In genomic region chr4:155526452-155527169, GRCh38 we compare ENCODE assay signal across 17 cellular contexts.
DNase-seq lines count a peak whose midpoint lies in the region; ATAC-seq and TF ChIP-seq lines count a peak whose summit lies in the region.
"Had no signal": no experiment of that assay in that cellular context is flagged by ENCODE, and none has a peak within 500 bp of the region (broad histone marks: within the 10 kb centered on the region; RNA-seq: fewer than 3 reads in every experiment).

No MANE protein-coding gene starts in this region.

- H3K9ac ChIP-seq in IMR-90 (ENCODE audit: low read depth, low read length), result 0 out of 2 replicates have a peak overlapping the region, but pooled peaks have one; percentile 32
- H3K9ac ChIP-seq: neural progenitor cell had no signal

- no peak overlapping the region for H3K56ac ChIP-seq in IMR-90 (ENCODE audit: extremely low read depth, insufficient read depth, low read length)

- TF ChIP-seq RAD21 in IMR-90 (IDR thresholded peaks at IDR 0.05; ENCODE audit: low read length), result no peak

- BruUV-seq in IMR-90 (replicated peaks; lab: Mats Ljungman, UMichigan), result no TSS peak

- peak overlapping the region; percentile 54 for H2BK120ac ChIP-seq in IMR-90 (ENCODE audit: low read depth, low read length)

- H3K9me3 ChIP-seq in IMR-90 (ENCODE audit: control insufficient read depth, insufficient read depth, low read length) (no peaks in the 10 kb centered on the region), esophagus muscularis mucosa (no peaks in the 10 kb centered on the region), right lobe of liver (no peaks in the 10 kb centered on the region), stomach (peaks cover 0 to 2% (median under 1%) of the 10 kb centered on the region in 4 donors)

- dilution Hi-C loops in IMR-90 (cut with HindIII; ENCODE audit: low sequenced_read_pairs, unreplicated experiment), result no loop called here

- ATAC-seq in IMR-90 (ENCODE audit: low read depth) (peak; percentile 30; the same call in 1 of the 2 replicates), right lobe of liver (peak in 3 of 4 donors; percentile 18 to 44 (median 32)), GM19452 (IDR thresholded peaks at IDR 0.05; ENCODE audit: unreplicated experiment) (no peak), GM21360 (IDR thresholded peaks at IDR 0.05; ENCODE audit: unreplicated experiment) (no peak), GM18909 (IDR thresholded peaks at IDR 0.05; ENCODE audit: poor library complexity, unreplicated experiment) (no peak)
- ATAC-seq: activated T-cell treated with anti-CD3 and anti-CD28 coated beads, Interleukin-2, amount 50 U/mL, for 72 hours; stimulated activated effector memory CD8-positive, alpha-beta T cell treated with anti-CD3 and anti-CD28 coated beads, Interleukin-12 subunit alpha, Interleukin-12 subunit beta, amount 100 ng/mL, for 72 hours had no signal

- TF ChIP-seq EP300 in esophagus muscularis mucosa (IDR thresholded peaks at IDR 0.05) (no peak), stomach (IDR thresholded peaks at IDR 0.05) (no peak)

- H2BK15ac ChIP-seq in IMR-90 (ENCODE audit: low read depth, low read length), result no peak overlapping the region; the same call in 2 of the 3 replicates

- no peaks in the 10 kb centered on the region for H3K9me1 ChIP-seq in IMR-90 (ENCODE audit: insufficient read depth, low read length)

- TF ChIP-seq POLR2A in IMR-90 (IDR thresholded peaks at IDR 0.05; ENCODE audit: low read depth, low read length) (no peak), esophagus muscularis mucosa (IDR thresholded peaks at IDR 0.05; ENCODE audit: low read depth) (no peak), right lobe of liver (IDR thresholded peaks at IDR 0.05) (no peak), stomach (IDR thresholded peaks at IDR 0.05) (no peak)

- no peaks in the 10 kb centered on the region for H3K27me3 ChIP-seq in IMR-90 (ENCODE audit: control insufficient read depth, insufficient read depth, low read length)
- H3K27me3 ChIP-seq in esophagus muscularis mucosa, result no peaks in the 10 kb centered on the region
- H3K27me3 ChIP-seq in right lobe of liver, result no peaks in the 10 kb centered on the region
- no peaks in the 10 kb centered on the region for H3K27me3 ChIP-seq in stomach
- H3K27me3 ChIP-seq: neural progenitor cell had no signal

- H2BK20ac ChIP-seq in IMR-90 (ENCODE audit: low read depth, low read length), result no peak overlapping the region

- intact Hi-C loops in IMR-90 (cut with micrococcal nuclease), result loop anchor here (5.0 kb wide), 1 partner anchor 231 kb away; the partner anchor contains the start of gene GUCY1B1
- intact Hi-C loops in esophagus muscularis mucosa (cut with DNase I), result loop anchor here (10.0 kb wide), 1 partner anchor 228 kb away; the partner anchor contains the start of gene GUCY1B1
- intact Hi-C loops in right lobe of liver (cut with DNase I), result no loop called here
- intact Hi-C loops in stomach (cut with DNase I; ENCODE audit: low total_unique reads), result no loop called here

- no peaks in the 10 kb centered on the region; the same call in 1 of the 2 replicates for H4K20me1 ChIP-seq in IMR-90 (ENCODE audit: insufficient read depth, low read length)

- H3K23ac ChIP-seq in IMR-90 (ENCODE audit: low read depth, low read length), result peak overlapping the region; percentile 28; the same call in 1 of the 2 replicates

- H3K4me3 ChIP-seq in IMR-90 (ENCODE audit: insufficient read depth, low read depth, low read length) (peak overlapping the region; percentile 17; the same call in 1 of the 2 replicates), esophagus muscularis mucosa (peak overlapping the region; percentile 14 to 44 (median 22)), right lobe of liver (no peak overlapping the region), stomach (peak overlapping the region in 1 of 4 donors; percentile 3)
- H3K4me3 ChIP-seq: neural progenitor cell had no signal

- no peak overlapping the region for H2AK9ac ChIP-seq in IMR-90 (replicated peaks; ENCODE audit: low read depth, low read length, poor library complexity)

- CTCF ChIA-PET in IMR-90 (lab: Yijun Ruan, JAX), result no interaction called here

- POLR2A ChIA-PET in IMR-90 (lab: Charles Lee; ENCODE audit: unreplicated experiment), result no interaction called here

- no peaks in the 10 kb centered on the region for H3K79me1 ChIP-seq in IMR-90 (ENCODE audit: low read depth in 1 of 2, low read length in 2 of 2)

- peak; percentile 55 for DNase-seq in IMR-90
- no peak for DNase-seq in esophagus muscularis mucosa (ENCODE audit: extremely low spot score)
- DNase-seq in right lobe of liver, result no peak
- no peak for DNase-seq in stomach
- no peak for DNase-seq in LoVo (ENCODE audit: low spot score)
- DNase-seq: activated CD4-positive, alpha-beta T cell treated with anti-CD3 and anti-CD28 coated beads for 1 hour; activated T-cell treated with anti-CD3 and anti-CD28 coated beads, Interleukin-2, amount 50 U/mL, for 72 hours; CD4-positive, CD25-positive, alpha-beta regulatory T cell; erythroblast; KG1; NCI-H2029 treated with DMSO at 0.1 percent for 48 hours; stimulated activated CD4-positive, alpha-beta T cell treated with anti-CD3 and anti-CD28 coated beads, Interleukin-2, amount 100 ng/mL, for 24 hours had no signal

- H4K8ac ChIP-seq in IMR-90 (ENCODE audit: low read depth in 2 of 2, low read length in 2 of 2), result peak overlapping the region in 1 of 2 experiments; percentile 19; a peak in 1 of 4 replicates

- no CpG with 5 or more reads among the region's 8 CpGs for WGBS in IMR-90 (ENCODE audit: extremely low coverage in 2 of 2, insufficient read length in 1 of 2), 2 experiments
- WGBS in esophagus muscularis mucosa, result 31% methylated on average over 8 of the region's 8 CpGs
- WGBS in right lobe of liver (ENCODE audit: insufficient coverage, low coverage, low lambda C conversion rate, missing lambda C conversion rate), result 46% methylated on average over 7 of the region's 8 CpGs
- WGBS in stomach, 5 donors, result 40 to 50% (median 42%) methylated on average over 8 of the region's 8 CpGs

- no peak overlapping the region for H4K5ac ChIP-seq in IMR-90 (ENCODE audit: low read depth, low read length)

- H3K14ac ChIP-seq in IMR-90 (replicated peaks; ENCODE audit: low read depth, low read length), result peak overlapping the region; percentile 48; the same call in 1 of the 2 replicates

- in situ Hi-C loops in IMR-90 (cut with MboI; ENCODE audit: low sequenced_read_pairs), result no loop called here

- no peak overlapping the region for H2BK5ac ChIP-seq in IMR-90 (ENCODE audit: low read depth, low read length, poor library complexity, severe bottlenecking)

- H3K4me1 ChIP-seq in IMR-90 (ENCODE audit: control insufficient read depth, insufficient read depth, low read length), result peaks cover 8% of the 10 kb centered on the region
- peaks cover 9 to 52% (median 39%) of the 10 kb centered on the region in 4 donors for H3K4me1 ChIP-seq in esophagus muscularis mucosa
- H3K4me1 ChIP-seq in right lobe of liver, result no peaks in the 10 kb centered on the region
- peaks cover 0 to 20% (median 7%) of the 10 kb centered on the region in 4 donors for H3K4me1 ChIP-seq in stomach
- H3K4me1 ChIP-seq: neural progenitor cell had no signal

- no peak overlapping the region for H4K91ac ChIP-seq in IMR-90 (ENCODE audit: insufficient read depth, low read depth, low read length)

- peak overlapping the region; percentile 35; the same call in 1 of the 2 replicates for H2AK5ac ChIP-seq in IMR-90 (ENCODE audit: low read depth, low read length)

- H3K36me3 ChIP-seq in IMR-90 (ENCODE audit: control insufficient read depth, insufficient read depth, low read length) (no peaks in the 10 kb centered on the region), esophagus muscularis mucosa (no peaks in the 10 kb centered on the region), right lobe of liver (no peaks in the 10 kb centered on the region), stomach (no peaks in the 10 kb centered on the region)
- H3K36me3 ChIP-seq: neural progenitor cell had no signal

- no peak overlapping the region for H2AFZ ChIP-seq in IMR-90 (replicated peaks; ENCODE audit: low read length, poor library complexity)
- H2AFZ ChIP-seq: neural progenitor cell had no signal

- peak overlapping the region; percentile 36; the same call in 1 of the 2 replicates for H3K27ac ChIP-seq in IMR-90 (ENCODE audit: insufficient read depth, low read length)
- peak overlapping the region; percentile 63 to 73 (median 69) for H3K27ac ChIP-seq in esophagus muscularis mucosa (replicated peaks in 1 of 4)
- H3K27ac ChIP-seq in right lobe of liver, result peak overlapping the region in 1 of 3 donors; percentile 32
- peak overlapping the region in 4 of 5 donors; percentile 42 to 77 (median 74) for H3K27ac ChIP-seq in stomach
- H3K27ac ChIP-seq: neural progenitor cell had no signal

- H3K4ac ChIP-seq in IMR-90 (ENCODE audit: low read depth, low read length), result peak overlapping the region; percentile 7; the same call in 1 of the 2 replicates

- no peak for TF ChIP-seq CTCF in IMR-90 (conservative IDR thresholded peaks at IDR 0.05; ENCODE audit: low read depth, low read length)
- no peak for TF ChIP-seq CTCF in esophagus muscularis mucosa (IDR thresholded peaks at IDR 0.05)
- no peak for TF ChIP-seq CTCF in right lobe of liver (IDR thresholded peaks at IDR 0.05)
- TF ChIP-seq CTCF in stomach (IDR thresholded peaks at IDR 0.05), result no peak

- peak overlapping the region; percentile 61; the same call in 1 of the 2 replicates for H3K18ac ChIP-seq in IMR-90 (ENCODE audit: low read depth, low read length)

- peak overlapping the region; percentile 73 for H3K4me2 ChIP-seq in IMR-90 (ENCODE audit: low read depth, low read length)
- H3K4me2 ChIP-seq: neural progenitor cell had no signal

TF ChIP-seq in IMR-90, 13 proteins besides CTCF, POLR2A, EP300 and RAD21 (continues in another document):
- TF ChIP-seq FOS (IDR thresholded peaks at IDR 0.05; ENCODE audit: low read depth, low read length), result no peak
- no peak for TF ChIP-seq CHD1 (IDR thresholded peaks at IDR 0.05; ENCODE audit: low read depth, low read length)
- no peak for TF ChIP-seq USF2 (IDR thresholded peaks at IDR 0.05; ENCODE audit: low read depth, low read length)
- no peak for TF ChIP-seq MAZ (IDR thresholded peaks at IDR 0.05; ENCODE audit: borderline replicate concordance, low read depth, low read length)
- no peak for TF ChIP-seq BHLHE40 (IDR thresholded peaks at IDR 0.05; ENCODE audit: low read depth, low read length)
- TF ChIP-seq MAFK (IDR thresholded peaks at IDR 0.05; ENCODE audit: low read depth, low read length), result no peak
- TF ChIP-seq NFE2L2 (IDR thresholded peaks at IDR 0.05; ENCODE audit: low read depth, low read length), result no peak

Comparison
In these comparisons a context has a peak if more than half of its experiments do, and no peak if none do; other contexts are left out.
1. ATAC-seq: peak in IMR-90 (single experiment) and right lobe of liver (3 of 4); none in GM19452 (single experiment), GM21360 (single experiment) and GM18909 (single experiment).
2. H3K4me3 ChIP-seq: peak in IMR-90 (single experiment) and esophagus muscularis mucosa (4 of 4); none in right lobe of liver (0 of 3).
3. intact Hi-C loops: an anchor here in IMR-90 (5.0 kb wide) and esophagus muscularis mucosa (10.0 kb wide); none called in right lobe of liver and stomach.